In genomic region chr1:25532970-25533369, GRCh38 we compare ENCODE assay signal across 27 cellular contexts.
"Had no signal": no experiment of that assay in that cellular context is flagged by ENCODE, and none has a peak within 500 bp of the region (broad histone marks: within the 10 kb centered on the region; RNA-seq: fewer than 3 reads in every experiment).

No MANE protein-coding gene starts in this region.

- ATAC-seq: activated CD4-positive, alpha-beta T cell treated with anti-CD3 and anti-CD28 coated beads for 36 hours; gastroesophageal sphincter; left ventricle myocardium superior; mucosa of descending colon; pancreas; stimulated activated effector memory CD8-positive, alpha-beta T cell treated with anti-CD3 and anti-CD28 coated beads, Interleukin-12 subunit alpha, Interleukin-12 subunit beta, amount 100 ng/mL, for 72 hours had no signal

- H3K27ac ChIP-seq: adrenal gland, cardiac muscle cell, colonic mucosa, gastroesophageal sphincter, pancreas, prostate gland, sigmoid colon, uterus had no signal

- DNase-seq: activated CD4-positive, alpha-beta T cell treated with anti-CD3 and anti-CD28 coated beads for 36 hours; activated CD4-positive, alpha-beta T cell treated with anti-CD3 and anti-CD28 coated beads, Interleukin-2, amount 50 U/mL, for 4 hours; activated CD4-positive, CD25-positive, alpha-beta regulatory T cell; activated effector memory CD4-positive, alpha-beta T cell treated with Interleukin-2 at 50 U/mL for 16 hours; activated naive CD4-positive, alpha-beta T cell treated with Interleukin-2 at 50 U/mL for 16 hours; activated naive CD8-positive, alpha-beta T cell treated with anti-CD3 and anti-CD28 coated beads for 36 hours; activated T-cell treated with anti-CD3 and anti-CD28 coated beads for 4 hours; adrenal gland; cerebellar nuclear complex; colonic mucosa; effector CD8-positive, alpha-beta T cell; head of caudate nucleus; hippocampal formation; left ventricle myocardium superior; mucosa of descending colon; pancreas; retina; sigmoid colon; small intestine; stimulated activated CD4-positive, alpha-beta T cell treated with anti-CD3 and anti-CD28 coated beads, Interleukin-4, amount 100 ng/mL, for 24 hours; uterus had no signal

- H3K36me3 ChIP-seq: adrenal gland, cardiac muscle cell, colonic mucosa, gastroesophageal sphincter, pancreas, prostate gland, sigmoid colon, uterus had no signal

- FAIRE-seq: endometrium, keratinocyte, pancreas, small intestine had no signal

- H3K4me3 ChIP-seq: adrenal gland, cardiac muscle cell, colonic mucosa, gastroesophageal sphincter, mucosa of descending colon, pancreas, prostate gland, sigmoid colon, uterus had no signal

- H3K27me3 ChIP-seq: adrenal gland, cardiac muscle cell, colonic mucosa, gastroesophageal sphincter, pancreas, sigmoid colon, uterus had no signal

- H3K9me3 ChIP-seq: adrenal gland, colonic mucosa, gastroesophageal sphincter, mucosa of descending colon, pancreas, prostate gland, sigmoid colon, uterus had no signal

- H3K4me1 ChIP-seq: colonic mucosa, gastroesophageal sphincter, pancreas, prostate gland, sigmoid colon, uterus had no signal
